ENCODE assay signal across 13 cellular contexts in genomic region chr12:57619434-57620244, GRCh38. TPM values are rescaled to one million over a fixed set of nuclear protein-coding genes. Genes with fewer than 3 reads are reported as not detected.
A peak's percentile ranks its signal among the peaks of the same experiment; 100 is the strongest.
DNase-seq lines count a peak whose midpoint lies in the region; ATAC-seq and TF ChIP-seq lines count a peak whose summit lies in the region.
"Had no signal": no experiment of that assay in that cellular context is flagged by ENCODE, and none has a peak within 500 bp of the region (broad histone marks: within the 10 kb centered on the region; RNA-seq: fewer than 3 reads in every experiment).

No MANE protein-coding gene starts in this region.

- H3T11ph ChIP-seq in H9 (ENCODE audit: low read length), result no peak overlapping the region

- no peak overlapping the region for H2BK20ac ChIP-seq in H9 (ENCODE audit: low read depth, low read length, poor library complexity, severe bottlenecking)

- H3K14ac ChIP-seq in H9 (ENCODE audit: insufficient read depth, low read length), result no peak overlapping the region

- H2BK5ac ChIP-seq in H9 (ENCODE audit: insufficient read length, low read length) (no peak overlapping the region), mesendoderm (ENCODE audit: low read length) (no peak overlapping the region)

- CTCF ChIA-PET in CD4-positive, alpha-beta T cell (lab: Charles Lee), result interaction anchor here (1.2 to 3.6 kb wide), 4 partner anchors 12 to 37 kb away, joined by 3 to 36 read pairs (median 7); partner anchors contain the start of gene B4GALNT1

- H3K18ac ChIP-seq in H9 (ENCODE audit: insufficient read length, low read depth, low read length) (no peak overlapping the region), mesendoderm (ENCODE audit: low read length) (no peak overlapping the region)

- POLR2A ChIA-PET in CD4-positive, alpha-beta T cell (lab: Charles Lee), result interaction anchor here (1.1 to 1.8 kb wide), 3 partner anchors 36 to 161 kb away, joined by 3 to 7 read pairs (median 3); partner anchors contain the start of genes DCTN2 and GLI1

- H3K23ac ChIP-seq in H9 (ENCODE audit: insufficient read length, low read depth, low read length) (no peak overlapping the region), mesendoderm (ENCODE audit: low read length) (no peak overlapping the region)

- H3K9me3 Mint-ChIP-seq in CD4-positive, alpha-beta T cell, result no peaks in the 10 kb centered on the region
- H3K9me3 Mint-ChIP-seq in H9, result peaks cover 0 to 5% of the 10 kb centered on the region in 2 experiments; a peak in 3 of 5 replicates
- no peaks in the 10 kb centered on the region for H3K9me3 Mint-ChIP-seq in effector memory CD8-positive, alpha-beta T cell

- H3K9me3 ChIP-seq in CD4-positive, alpha-beta T cell (ENCODE audit: control insufficient read depth, low read length), result no peaks in the 10 kb centered on the region
- no peaks in the 10 kb centered on the region for H3K9me3 ChIP-seq in H9 (ENCODE audit: control insufficient read depth, low read depth, low read length)
- H3K9me3 ChIP-seq: SK-N-SH, tibial nerve had no signal

- peak overlapping the region; percentile 65 for H3K4me3 Mint-ChIP-seq in CD4-positive, alpha-beta T cell
- peak overlapping the region; percentile 48 to 83; a peak in 4 of 5 replicates for H3K4me3 Mint-ChIP-seq in H9
- peak overlapping the region; percentile 54 to 62 for H3K4me3 Mint-ChIP-seq in effector memory CD8-positive, alpha-beta T cell

- H4K20me1 ChIP-seq in H9 (ENCODE audit: control insufficient read depth, insufficient read depth, insufficient read length), result no peaks in the 10 kb centered on the region

- H3K4me1 ChIP-seq in H9 (ENCODE audit: insufficient read depth, low read length) (no peaks in the 10 kb centered on the region), mesendoderm (ENCODE audit: control insufficient read depth, low read depth, low read length) (no peaks in the 10 kb centered on the region)

- H2BK120ac ChIP-seq in H9 (ENCODE audit: low read depth, low read length, poor library complexity, severe bottlenecking) (no peak overlapping the region), mesendoderm (ENCODE audit: low read depth, low read length) (no peak overlapping the region)

- H2AFZ ChIP-seq in H9 (ENCODE audit: low read length), result no peak overlapping the region

- H4K8ac ChIP-seq in H9 (replicated peaks; ENCODE audit: insufficient read length, low read depth, low read length) (no peak overlapping the region), mesendoderm (ENCODE audit: low read depth, low read length) (no peak overlapping the region)

- peak; percentile 60 for ATAC-seq in CD4-positive, alpha-beta T cell (ENCODE audit: poor library complexity)
- ATAC-seq in effector memory CD8-positive, alpha-beta T cell (replicated peaks), result peak; percentile 62
- ATAC-seq in GM19023 (IDR thresholded peaks at IDR 0.05; ENCODE audit: unreplicated experiment) (no peak), GM18498 (IDR thresholded peaks at IDR 0.05; ENCODE audit: unreplicated experiment) (no peak)

- H4K5ac ChIP-seq in H9 (ENCODE audit: insufficient read length, low read depth, low read length) (no peak overlapping the region), mesendoderm (ENCODE audit: low read length) (no peak overlapping the region)

- H3K27me3 Mint-ChIP-seq in CD4-positive, alpha-beta T cell, result peaks cover 99% of the 10 kb centered on the region
- peaks cover 85% of the 10 kb centered on the region for H3K27me3 Mint-ChIP-seq in H9 (ENCODE audit: low read depth)
- peaks cover 81 to 100% of the 10 kb centered on the region in 2 donors for H3K27me3 Mint-ChIP-seq in effector memory CD8-positive, alpha-beta T cell

- H3K79me1 ChIP-seq in H9 (ENCODE audit: insufficient read depth, low read depth, low read length, poor library complexity, severe bottlenecking) (no peaks in the 10 kb centered on the region), mesendoderm (ENCODE audit: low read length) (no peaks in the 10 kb centered on the region)

- H3K79me2 ChIP-seq in H9 (ENCODE audit: insufficient read depth, low read length) (no peaks in the 10 kb centered on the region), mesendoderm (ENCODE audit: control insufficient read depth, insufficient read depth, low read length) (no peaks in the 10 kb centered on the region)

- peaks cover 12% of the 10 kb centered on the region for H3K23me2 ChIP-seq in H9 (ENCODE audit: insufficient read length, low read depth, low read length, poor library complexity, severe bottlenecking)

- no peak overlapping the region for H3K4ac ChIP-seq in H9 (ENCODE audit: low read depth, low read length)
- no peak overlapping the region for H3K4ac ChIP-seq in mesendoderm (ENCODE audit: low read depth, low read length)

- intact Hi-C loops in CD4-positive, alpha-beta T cell (cut with DNase I, micrococcal nuclease), result loop anchor here in 1 of 2 experiments (2.0 kb wide), 1 partner anchor 161 kb away; the partner anchor contains the start of gene GLI1

- H4K91ac ChIP-seq in H9 (ENCODE audit: insufficient read length, low read depth, low read length), result no peak overlapping the region

- no peak overlapping the region for H3K9ac ChIP-seq in H9 (ENCODE audit: extremely low read depth, insufficient read length, low read length)
- H3K9ac ChIP-seq in mesendoderm (ENCODE audit: low read length), result peak overlapping the region; percentile 29
- H3K9ac ChIP-seq: SK-N-SH had no signal

- TF ChIP-seq CTCF in CD4-positive, alpha-beta T cell (IDR thresholded peaks at IDR 0.05), result no peak
- no peak for TF ChIP-seq CTCF in H9 (conservative IDR thresholded peaks at IDR 0.05)

- H2AK5ac ChIP-seq in H9 (ENCODE audit: insufficient read length, low read length) (no peak overlapping the region), mesendoderm (ENCODE audit: low read length) (no peak overlapping the region)

- H3K4me3 ChIP-seq in mesendoderm (ENCODE audit: low read length), result no peak overlapping the region
- H3K4me3 ChIP-seq: tibial nerve had no signal

- peak in 1 of 10 experiments; percentile 19 for DNase-seq in CD4-positive, alpha-beta T cell
- DNase-seq in H9 (peak; percentile 77), mesendoderm (peak; percentile 60), GDM1 (lab: John Stamatoyannopoulos, UW) (no peak), cerebellar cortex (ENCODE audit: low spot score) (no peak)
- peak in 1 of 3 experiments; percentile 35 for DNase-seq in effector memory CD8-positive, alpha-beta T cell
- DNase-seq: central memory CD4-positive, alpha-beta T cell; NCI-H510A treated with DMSO at 0.1 percent for 48 hours; SK-N-SH; stimulated activated CD4-positive, alpha-beta T cell treated with anti-CD3 and anti-CD28 coated beads, Interleukin-4, amount 100 ng/mL, for 4 hours had no signal

- no CpG with 5 or more reads among the region's 46 CpGs for WGBS in H9 (ENCODE audit: extremely low coverage, insufficient read length, low lambda C conversion rate)
- no CpG with 5 or more reads among the region's 46 CpGs for WGBS in mesendoderm (ENCODE audit: extremely low coverage, insufficient coverage, low lambda C conversion rate)

- H2BK15ac ChIP-seq in H9 (ENCODE audit: low read depth, low read length), result no peak overlapping the region
- no peak overlapping the region for H2BK15ac ChIP-seq in mesendoderm (replicated peaks; ENCODE audit: low read depth)

- no peak overlapping the region for H3K27ac ChIP-seq in CD4-positive, alpha-beta T cell (ENCODE audit: low read depth, low read length)
- H3K27ac ChIP-seq in H9 (ENCODE audit: insufficient read length, low read depth, low read length) (no peak overlapping the region), mesendoderm (ENCODE audit: low read depth, low read length) (no peak overlapping the region)
- H3K27ac ChIP-seq: tibial nerve had no signal

- H3K36me3 ChIP-seq in mesendoderm (ENCODE audit: control insufficient read depth, insufficient read depth, low read length), result no peaks in the 10 kb centered on the region

- peak overlapping the region; percentile 71 for H3K4me2 ChIP-seq in H9 (ENCODE audit: insufficient read depth, insufficient read length, low read length)
- peak overlapping the region; percentile 24 for H3K4me2 ChIP-seq in mesendoderm (ENCODE audit: low read length)
- H3K4me2 ChIP-seq: SK-N-SH had no signal

- H2BK12ac ChIP-seq in H9 (ENCODE audit: insufficient read length, low read depth, low read length), result no peak overlapping the region

- no peak overlapping the region for H3K27ac Mint-ChIP-seq in CD4-positive, alpha-beta T cell
- H3K27ac Mint-ChIP-seq in H9, result no peak overlapping the region
- no peak overlapping the region for H3K27ac Mint-ChIP-seq in effector memory CD8-positive, alpha-beta T cell

- no peak overlapping the region for H3K56ac ChIP-seq in H9 (ENCODE audit: insufficient read length, low read depth, low read length)
- peak overlapping the region; percentile 45 for H3K56ac ChIP-seq in mesendoderm (ENCODE audit: low read length)

- no peaks in the 10 kb centered on the region for H3K36me3 Mint-ChIP-seq in CD4-positive, alpha-beta T cell (ENCODE audit: low read depth)
- peaks cover 5 to 32% (median 17%) of the 10 kb centered on the region in 3 experiments; a peak in 6 of 7 replicates for H3K36me3 Mint-ChIP-seq in H9 (ENCODE audit: insufficient read depth in 1 of 3, low read depth in 3 of 3)
- H3K36me3 Mint-ChIP-seq in effector memory CD8-positive, alpha-beta T cell (ENCODE audit: insufficient read depth), result peaks cover 3% of the 10 kb centered on the region

- H3K4me1 Mint-ChIP-seq in CD4-positive, alpha-beta T cell (ENCODE audit: low read depth), result peaks cover 33% of the 10 kb centered on the region
- peaks cover 26 to 32% of the 10 kb centered on the region in 2 experiments for H3K4me1 Mint-ChIP-seq in H9
- H3K4me1 Mint-ChIP-seq in effector memory CD8-positive, alpha-beta T cell (ENCODE audit: low read depth in 2 of 2), result peaks cover 20 to 32% of the 10 kb centered on the region in 2 donors

- peaks cover 78% of the 10 kb centered on the region for H3K27me3 ChIP-seq in CD4-positive, alpha-beta T cell (ENCODE audit: control insufficient read depth, insufficient read depth, low read length)
- H3K27me3 ChIP-seq in H9 (ENCODE audit: insufficient read depth, low read length), result peaks cover 79% of the 10 kb centered on the region
- peaks cover 71% of the 10 kb centered on the region for H3K27me3 ChIP-seq in mesendoderm (ENCODE audit: insufficient read depth, low read length, poor library complexity)

RNA-seq across cellular contexts. Expression of gene ARHGEF25, which starts 8.4 kb away (rescaled TPM):
- total RNA-seq in CD4-positive, alpha-beta T cell, result under 1 TPM; 0.25 to 0.27 TPM
- total RNA-seq in H9 (2021), result 22.6 and 24.4 TPM in 2 replicates
- polyA plus RNA-seq in mesendoderm (2013, experiment 1 of 2), result 0.67 TPM
- 0.63 TPM for polyA plus RNA-seq in mesendoderm (2013, experiment 2 of 2)

RNA-seq across cellular contexts. Expression of gene B4GALNT1, which starts 13.4 kb away (rescaled TPM):
- total RNA-seq in CD4-positive, alpha-beta T cell, result not detected
- 2.3 and 2.6 TPM in 2 replicates for total RNA-seq in H9 (2021)
- 0.37 TPM for polyA plus RNA-seq in mesendoderm (2013, experiment 1 of 2)
- polyA plus RNA-seq in mesendoderm (2013, experiment 2 of 2), result 0.49 TPM

RNA-seq across cellular contexts. Expression of gene DTX3, which starts 15.0 kb away (rescaled TPM):
- 10 to 100 TPM; 28.6 to 29.4 TPM for total RNA-seq in CD4-positive, alpha-beta T cell
- total RNA-seq in H9 (2021), result 65.2 and 67.5 TPM in 2 replicates
- 29.5 TPM for polyA plus RNA-seq in mesendoderm (2013, experiment 1 of 2)
- 29.5 TPM for polyA plus RNA-seq in mesendoderm (2013, experiment 2 of 2)

RNA-seq across cellular contexts. Expression of gene PIP4K2C, which starts 28.6 kb away (rescaled TPM):
- total RNA-seq in CD4-positive, alpha-beta T cell, result 10 to 100 TPM; 15.1 to 17.3 TPM
- total RNA-seq in H9 (2021), result 37.1 and 40.7 TPM in 2 replicates
- 18.6 TPM for polyA plus RNA-seq in mesendoderm (2013, experiment 1 of 2)
- 18.6 TPM for polyA plus RNA-seq in mesendoderm (2013, experiment 2 of 2)

Comparison
In these comparisons a context has a peak if more than half of its experiments do, and no peak if none do; other contexts are left out.
1. ATAC-seq: peak in CD4-positive, alpha-beta T cell (single experiment) and effector memory CD8-positive, alpha-beta T cell (single experiment); none in GM19023 (single experiment) and GM18498 (single experiment).
2. DNase-seq: peak in H9 (single experiment) and mesendoderm (single experiment); none in GDM1 (single experiment) and cerebellar cortex (single experiment).
3. RNA of gene ARHGEF25, which starts 8.4 kb away (total RNA-seq): 22.6 to 24.4 TPM in H9; 0.25 to 0.27 TPM in CD4-positive, alpha-beta T cell; every median in the first group is over 10 times any median in the second.
4. Peak in every context shown above with its lines, with median percentiles within 50 percentile points of each other: H3K4me3 Mint-ChIP-seq.